9 cellular contexts compared by ENCODE assay signal in the genomic region with DNA sequence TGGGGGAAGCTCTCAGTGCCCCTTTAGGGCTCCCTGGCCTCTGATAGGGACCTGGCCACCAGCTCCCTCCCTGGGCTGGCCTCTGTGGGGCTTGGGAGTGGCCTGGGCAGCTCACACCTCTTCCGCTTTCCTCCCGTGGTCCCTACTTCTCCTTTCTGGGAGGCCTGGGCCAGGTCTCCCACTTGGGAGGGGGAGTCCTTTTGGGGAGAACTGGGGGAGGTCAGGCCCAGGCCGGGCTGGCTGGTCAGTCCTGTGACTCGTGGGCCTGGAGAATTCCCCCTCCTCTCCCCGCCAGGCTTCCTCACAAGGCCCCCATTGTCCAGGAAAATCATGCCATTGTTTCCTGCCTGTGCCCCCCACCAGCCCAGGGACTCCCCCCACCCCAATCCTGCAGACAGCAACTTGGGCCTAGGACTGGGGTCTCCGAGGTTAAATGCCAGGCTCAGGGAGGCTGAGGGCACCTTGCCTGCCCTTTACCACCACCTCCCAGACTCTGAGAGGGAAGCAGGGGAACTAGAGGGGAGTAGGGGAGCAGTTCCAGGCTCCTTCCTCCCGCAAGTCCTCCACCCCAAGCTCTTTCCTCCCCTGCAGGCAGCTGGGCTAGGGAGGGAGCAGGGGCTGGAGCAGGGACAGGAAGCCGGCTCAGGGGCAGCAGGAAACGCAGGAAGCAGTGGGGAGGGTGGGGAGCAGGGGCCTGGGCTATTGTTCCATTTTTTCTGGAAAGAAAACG. TPM values are rescaled to one million over a fixed set of nuclear protein-coding genes. Genes with fewer than 3 reads are reported as not detected.
DNase-seq lines count a peak whose midpoint lies in the region; ATAC-seq and TF ChIP-seq lines count a peak whose summit lies in the region.
"Had no signal": no experiment of that assay in that cellular context is flagged by ENCODE, and none has a peak within 500 bp of the region (broad histone marks: within the 10 kb centered on the region; RNA-seq: fewer than 3 reads in every experiment).

No MANE protein-coding gene starts in this region.

- no peak overlapping the region for H2BK5ac ChIP-seq in H9 (ENCODE audit: insufficient read length, low read length)

- no peak overlapping the region for H4K5ac ChIP-seq in H9 (ENCODE audit: insufficient read length, low read depth, low read length)

- H3K9me3 Mint-ChIP-seq in activated naive CD8-positive, alpha-beta T cell (ENCODE audit: low read depth): no peaks in the 10 kb centered on the region
- H3K9me3 Mint-ChIP-seq in stimulated activated memory B cell treated with anti-CD40 and anti-IgM and Interleukin-4, amounts not matched to agents 10 μg/mL and 1 μg/mL and 100 μg/mL, for 72 hours: no peaks in the 10 kb centered on the region
- no peaks in the 10 kb centered on the region for H3K9me3 Mint-ChIP-seq in H9

- peak; percentile 68 for DNase-seq in KBM-7
- peak in 48 of 51 donors; percentile 16 to 94 (median 71) for DNase-seq in hypothalamus (lab: John Stamatoyannopoulos, UW)
- no peak for DNase-seq in NCI-H1436 treated with DMSO at 0.1 percent for 48 hours (lab: John Stamatoyannopoulos, UW)
- DNase-seq in H9: no peak
- DNase-seq in activated CD8-positive, alpha-beta memory T cell treated with anti-CD3 and anti-CD28 coated beads, Interleukin-2, amount 50 U/mL, for 48 hours: no peak
- no peak for DNase-seq in foreskin keratinocyte
- DNase-seq: activated gamma-delta T cell treated with Interleukin-2 at 50 U/mL for 16 hours had no signal

- ATAC-seq in stimulated activated memory B cell treated with anti-CD40 and anti-IgM and Interleukin-4, amounts not matched to agents 10 μg/mL and 1 μg/mL and 100 μg/mL, for 72 hours: no peak
- no peak for ATAC-seq in foreskin keratinocyte

- H2BK20ac ChIP-seq in H9 (ENCODE audit: low read depth, low read length, poor library complexity, severe bottlenecking): no peak overlapping the region

- peaks cover 3% of the 10 kb centered on the region for H3K79me1 ChIP-seq in H9 (ENCODE audit: insufficient read depth, low read depth, low read length, poor library complexity, severe bottlenecking)

- no peaks in the 10 kb centered on the region for H3K27me3 Mint-ChIP-seq in activated naive CD8-positive, alpha-beta T cell
- no peaks in the 10 kb centered on the region for H3K27me3 Mint-ChIP-seq in stimulated activated memory B cell treated with anti-CD40 and anti-IgM and Interleukin-4, amounts not matched to agents 10 μg/mL and 1 μg/mL and 100 μg/mL, for 72 hours
- peaks cover 3% of the 10 kb centered on the region for H3K27me3 Mint-ChIP-seq in H9 (ENCODE audit: low read depth)

- no peak overlapping the region for H3K4me2 ChIP-seq in H9 (ENCODE audit: insufficient read depth, insufficient read length, low read length)

- H3K27me3 ChIP-seq in H9 (ENCODE audit: insufficient read depth, low read length) (no peaks in the 10 kb centered on the region), foreskin keratinocyte (no peaks in the 10 kb centered on the region)

- no peak overlapping the region for H3K4ac ChIP-seq in H9 (ENCODE audit: low read depth, low read length)

- TF ChIP-seq CTCF in H9 (conservative IDR thresholded peaks at IDR 0.05): no peak
- TF ChIP-seq CTCF in foreskin keratinocyte (conservative IDR thresholded peaks at IDR 0.05): no peak

- no peak overlapping the region for H3K23ac ChIP-seq in H9 (ENCODE audit: insufficient read length, low read depth, low read length)

- H2BK15ac ChIP-seq in H9 (ENCODE audit: low read depth, low read length): no peak overlapping the region

- no peak overlapping the region for H2AK5ac ChIP-seq in H9 (ENCODE audit: insufficient read length, low read length)

- H3K4me3 Mint-ChIP-seq in activated naive CD8-positive, alpha-beta T cell: peak overlapping the region; percentile 98
- peak overlapping the region; percentile 63 for H3K4me3 Mint-ChIP-seq in stimulated activated memory B cell treated with anti-CD40 and anti-IgM and Interleukin-4, amounts not matched to agents 10 μg/mL and 1 μg/mL and 100 μg/mL, for 72 hours
- peak overlapping the region in 1 of 2 experiments; percentile 38; a peak in 2 of 5 replicates for H3K4me3 Mint-ChIP-seq in H9

- H3K23me2 ChIP-seq in H9 (ENCODE audit: insufficient read length, low read depth, low read length, poor library complexity, severe bottlenecking): peaks cover 21% of the 10 kb centered on the region

- no peak overlapping the region for H2AFZ ChIP-seq in H9 (ENCODE audit: low read length)

- no peak overlapping the region for H3T11ph ChIP-seq in H9 (ENCODE audit: low read length)

- H3K4me1 Mint-ChIP-seq in activated naive CD8-positive, alpha-beta T cell (ENCODE audit: low read depth): peaks cover 34% of the 10 kb centered on the region
- peaks cover 50% of the 10 kb centered on the region for H3K4me1 Mint-ChIP-seq in stimulated activated memory B cell treated with anti-CD40 and anti-IgM and Interleukin-4, amounts not matched to agents 10 μg/mL and 1 μg/mL and 100 μg/mL, for 72 hours
- H3K4me1 Mint-ChIP-seq in H9: peaks cover 16 to 32% of the 10 kb centered on the region in 2 experiments

- H4K8ac ChIP-seq in H9 (replicated peaks; ENCODE audit: insufficient read length, low read depth, low read length): no peak overlapping the region

- in situ Hi-C loops in KBM-7 (cut with MboI; ENCODE audit: low pct_unique_long_range_greater_than_20kb, low sequenced_read_pairs): no loop called here

- no peaks in the 10 kb centered on the region for H3K9me3 ChIP-seq in H9 (ENCODE audit: control insufficient read depth, low read depth, low read length)

- H2BK12ac ChIP-seq in H9 (ENCODE audit: insufficient read length, low read depth, low read length): no peak overlapping the region

- no peaks in the 10 kb centered on the region; the same call in 1 of the 2 replicates for H3K4me1 ChIP-seq in H9 (ENCODE audit: insufficient read depth, low read length)
- H3K4me1 ChIP-seq in foreskin keratinocyte: no peaks in the 10 kb centered on the region

- H3K36me3 Mint-ChIP-seq in activated naive CD8-positive, alpha-beta T cell: no peaks in the 10 kb centered on the region
- peaks cover 52% of the 10 kb centered on the region for H3K36me3 Mint-ChIP-seq in stimulated activated memory B cell treated with anti-CD40 and anti-IgM and Interleukin-4, amounts not matched to agents 10 μg/mL and 1 μg/mL and 100 μg/mL, for 72 hours
- peaks cover 10 to 31% (median 31%) of the 10 kb centered on the region in 3 experiments; a peak in 6 of 7 replicates for H3K36me3 Mint-ChIP-seq in H9 (ENCODE audit: insufficient read depth in 1 of 3, low read depth in 3 of 3)

- no peak overlapping the region for H2BK120ac ChIP-seq in H9 (ENCODE audit: low read depth, low read length, poor library complexity, severe bottlenecking)

- H3K27ac ChIP-seq in H9 (ENCODE audit: insufficient read length, low read depth, low read length) (no peak overlapping the region), foreskin keratinocyte (no peak overlapping the region)

- H4K20me1 ChIP-seq in H9 (ENCODE audit: control insufficient read depth, insufficient read depth, insufficient read length): no peaks in the 10 kb centered on the region

- no peak overlapping the region for H3K56ac ChIP-seq in H9 (ENCODE audit: insufficient read length, low read depth, low read length)

- no peak overlapping the region for H3K18ac ChIP-seq in H9 (ENCODE audit: insufficient read length, low read depth, low read length)

- H4K91ac ChIP-seq in H9 (ENCODE audit: insufficient read length, low read depth, low read length): no peak overlapping the region

- peaks cover under 1% of the 10 kb centered on the region; the same call in 1 of the 2 replicates for H3K79me2 ChIP-seq in H9 (ENCODE audit: insufficient read depth, low read length)

- no CpG with 5 or more reads among the region's 10 CpGs for WGBS in H9 (ENCODE audit: extremely low coverage, insufficient read length, low lambda C conversion rate)

- peak overlapping the region; percentile 84 for H3K27ac Mint-ChIP-seq in activated naive CD8-positive, alpha-beta T cell
- peak overlapping the region; percentile 94 for H3K27ac Mint-ChIP-seq in stimulated activated memory B cell treated with anti-CD40 and anti-IgM and Interleukin-4, amounts not matched to agents 10 μg/mL and 1 μg/mL and 100 μg/mL, for 72 hours
- H3K27ac Mint-ChIP-seq in H9: no peak overlapping the region

- no peak overlapping the region for H3K9ac ChIP-seq in H9 (ENCODE audit: extremely low read depth, insufficient read length, low read length)

- H3K14ac ChIP-seq in H9 (ENCODE audit: insufficient read depth, low read length): no peak overlapping the region

RNA-seq across cellular contexts. Expression of a gene that starts 2.8 kb away (rescaled TPM):
- 57.9 and 61.1 TPM in 2 replicates for total RNA-seq in H9 (2021)
- 22.9 and 25.7 TPM in 2 replicates for total RNA-seq in foreskin keratinocyte
- polyA plus RNA-seq in foreskin keratinocyte: 23.9 and 28.3 TPM in 2 replicates

RNA-seq across cellular contexts. Expression of a gene that starts 4.4 kb away (rescaled TPM):
- total RNA-seq in H9 (2021): 48.3 and 50.5 TPM in 2 replicates
- 30.0 and 30.3 TPM in 2 replicates for total RNA-seq in foreskin keratinocyte
- 23.5 and 24.1 TPM in 2 replicates for polyA plus RNA-seq in foreskin keratinocyte

RNA-seq across cellular contexts. Expression of a gene that starts 15.6 kb away (rescaled TPM):
- total RNA-seq in H9 (2021): 1.8 and 2.8 TPM in 2 replicates
- total RNA-seq in foreskin keratinocyte: 0.25 and 0.27 TPM in 2 replicates
- polyA plus RNA-seq in foreskin keratinocyte: 0.66 and 1.0 TPM in 2 replicates

RNA-seq across cellular contexts. Expression of a gene that starts 26.7 kb away (rescaled TPM):
- total RNA-seq in H9 (2021) (32.0 and 37.4 TPM in 2 replicates), foreskin keratinocyte (22.2 and 22.6 TPM in 2 replicates)
- 24.5 and 28.4 TPM in 2 replicates for polyA plus RNA-seq in foreskin keratinocyte

RNA-seq across cellular contexts. Expression of a gene that starts 35.3 kb away (rescaled TPM):
- total RNA-seq in H9 (2021) (13.8 and 14.5 TPM in 2 replicates), foreskin keratinocyte (26.3 and 26.6 TPM in 2 replicates)
- 14.7 and 16.8 TPM in 2 replicates for polyA plus RNA-seq in foreskin keratinocyte

Comparison
In these comparisons a context has a peak if more than half of its experiments do, and no peak if none do; other contexts are left out.
1. DNase-seq: peak in KBM-7 (single experiment) and hypothalamus (48 of 51); none in NCI-H1436 treated with DMSO at 0.1 percent for 48 hours (single experiment), H9 (single experiment), activated CD8-positive, alpha-beta memory T cell treated with anti-CD3 and anti-CD28 coated beads, Interleukin-2, amount 50 U/mL, for 48 hours (single experiment) and foreskin keratinocyte (0 of 2).
2. H3K27ac Mint-ChIP-seq: peak in activated naive CD8-positive, alpha-beta T cell (single experiment) and stimulated activated memory B cell treated with anti-CD40 and anti-IgM and Interleukin-4, amounts not matched to agents 10 μg/mL and 1 μg/mL and 100 μg/mL, for 72 hours (single experiment); none in H9 (0 of 3).